ENCODE assay signal across 8 cellular contexts in genomic region chr10:60777696-60778213, GRCh38. TPM values are rescaled to one million over a fixed set of nuclear protein-coding genes. Genes with fewer than 3 reads are reported as not detected.
DNase-seq lines count a peak whose midpoint lies in the region; ATAC-seq, FAIRE-seq and TF ChIP-seq lines count a peak whose summit lies in the region.

No MANE protein-coding gene starts in this region.

- TF ChIP-seq CTCF in Peyer's patch (IDR thresholded peaks at IDR 0.05) (no peak), gastroesophageal sphincter (IDR thresholded peaks at IDR 0.05) (no peak), smooth muscle cell (IDR thresholded peaks at IDR 0.05; ENCODE audit: borderline replicate concordance, insufficient read depth, poor library complexity, severe bottlenecking) (no peak)

- H3K79me2 ChIP-seq in smooth muscle cell (ENCODE audit: low read depth) = peaks cover 43% of the 10 kb centered on the region

- WGBS in gastroesophageal sphincter (ENCODE audit: low coverage in 1 of 2), 2 donors = 31 to 44% methylated on average over 7 to 9 of the region's 9 CpGs
- WGBS in smooth muscle cell (ENCODE audit: low lambda C conversion rate) = 44% methylated on average over 9 of the region's 9 CpGs

- no peaks in the 10 kb centered on the region for H3F3A ChIP-seq in smooth muscle cell (ENCODE audit: low read depth)

- H3K9me3 ChIP-seq in Peyer's patch (no peaks in the 10 kb centered on the region), gastroesophageal sphincter (no peaks in the 10 kb centered on the region), smooth muscle cell (replicated peaks; ENCODE audit: low read depth) (no peaks in the 10 kb centered on the region)

- TF ChIP-seq EP300 in gastroesophageal sphincter (IDR thresholded peaks at IDR 0.05) = no peak

- no peak for DNase-seq in Peyer's patch
- no peak for DNase-seq in smooth muscle cell (lab: John Stamatoyannopoulos, UW; ENCODE audit: unreplicated experiment)
- DNase-seq in HTR-8/SVneo (ENCODE audit: insufficient read length, low spot score) = no peak
- DNase-seq in 8988T = no peak
- DNase-seq in NK-92 treated with Interleukin-12 subunit alpha and Interleukin-12 subunit beta, amount 100 ng/mL, for 24 hours (lab: John Stamatoyannopoulos, UW) = no peak

- H3K4me1 ChIP-seq in Peyer's patch (peaks cover 0 to 16% (median 5%) of the 10 kb centered on the region in 4 donors), gastroesophageal sphincter (peaks cover 0 to 15% (median 5%) of the 10 kb centered on the region in 3 donors), smooth muscle cell (ENCODE audit: low read depth) (peaks cover 32% of the 10 kb centered on the region)

- H3K9ac ChIP-seq in smooth muscle cell (ENCODE audit: low read depth) = peak overlapping the region; percentile 69

- peak overlapping the region; percentile 88 for H3K4me2 ChIP-seq in smooth muscle cell

- no peak for TF ChIP-seq POLR2A in GM18505 (IDR thresholded peaks at IDR 0.05; ENCODE audit: borderline replicate concordance, extremely low read depth, insufficient read depth, insufficient read length)
- TF ChIP-seq POLR2A in Peyer's patch (IDR thresholded peaks at IDR 0.05) = no peak
- TF ChIP-seq POLR2A in gastroesophageal sphincter (IDR thresholded peaks at IDR 0.05) = no peak

- peak; percentile 12 for ATAC-seq in GM18505 (IDR thresholded peaks at IDR 0.05; ENCODE audit: unreplicated experiment)
- ATAC-seq in HG02571 (IDR thresholded peaks at IDR 0.05; ENCODE audit: unreplicated experiment) = peak; percentile 3
- ATAC-seq in gastroesophageal sphincter = peak; percentile 5

- H3K36me3 ChIP-seq in Peyer's patch (no peaks in the 10 kb centered on the region), gastroesophageal sphincter (no peaks in the 10 kb centered on the region), smooth muscle cell (ENCODE audit: low read depth) (no peaks in the 10 kb centered on the region)

- H3K27me3 ChIP-seq in Peyer's patch = no peaks in the 10 kb centered on the region
- peaks cover 25% of the 10 kb centered on the region for H3K27me3 ChIP-seq in gastroesophageal sphincter
- H3K27me3 ChIP-seq in smooth muscle cell (ENCODE audit: low read depth) = no peaks in the 10 kb centered on the region

- no peaks in the 10 kb centered on the region for H4K20me1 ChIP-seq in smooth muscle cell (ENCODE audit: low read depth)

- peak overlapping the region; percentile 65 to 95 (median 74) for H3K4me3 ChIP-seq in Peyer's patch
- H3K4me3 ChIP-seq in gastroesophageal sphincter = peak overlapping the region; percentile 35 to 64
- peak overlapping the region; percentile 80 for H3K4me3 ChIP-seq in smooth muscle cell

- FAIRE-seq in HTR-8/SVneo (lab: Jason Lieb, UNC) = no peak

- peak overlapping the region; percentile 97 for H2AFZ ChIP-seq in smooth muscle cell (ENCODE audit: low read depth)

- H3K27ac ChIP-seq in Peyer's patch = peak overlapping the region in 1 of 4 donors; percentile 49
- H3K27ac ChIP-seq in gastroesophageal sphincter = peak overlapping the region in 1 of 4 donors; percentile 5
- H3K27ac ChIP-seq in smooth muscle cell (ENCODE audit: low read depth) = peak overlapping the region; percentile 40

RNA-seq across cellular contexts. Expression of gene CDK1, which starts 0.5 kb away (rescaled TPM):
- total RNA-seq in Peyer's patch (10 to 100 TPM in 2 of 4 donors, 1 to 10 TPM in 2; 3.2 to 19.8 (median 8.4) TPM), gastroesophageal sphincter (1 to 10 TPM in 2 of 4 donors, under 1 TPM in 2; 0.40 to 6.9 (median 1.3) TPM), smooth muscle cell (55.3 and 56.5 TPM in 2 replicates)
- 44.0 and 46.6 TPM in 2 replicates for polyA plus RNA-seq in smooth muscle cell
